Comparison of ENCODE assay signal across 22 cellular contexts in the genomic region with DNA sequence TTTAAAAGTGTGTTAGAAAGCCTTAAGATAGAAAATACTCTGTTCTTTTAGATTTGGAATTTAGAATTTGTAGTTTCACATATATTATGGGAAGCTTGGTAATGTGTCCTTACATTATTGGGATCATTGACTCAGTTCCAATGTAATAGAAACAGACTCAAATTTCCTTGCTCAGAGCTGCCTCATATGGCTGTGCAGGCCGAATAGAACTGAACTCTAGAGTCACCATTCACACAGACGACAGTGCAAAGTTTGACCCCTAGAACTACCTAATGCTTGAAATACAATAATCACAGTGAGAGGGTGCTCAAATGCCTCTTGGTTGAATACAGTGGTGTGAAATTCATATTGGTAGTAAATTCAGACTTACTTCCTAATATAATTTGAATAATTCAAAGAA.
"Had no signal": no experiment of that assay in that cellular context is flagged by ENCODE, and none has a peak within 500 bp of the region (broad histone marks: within the 10 kb centered on the region; RNA-seq: fewer than 3 reads in every experiment).

No MANE protein-coding gene starts in this region.

- FAIRE-seq: keratinocyte had no signal

- H3K27me3 ChIP-seq: adrenal gland, ascending aorta, brain microvascular endothelial cell, foreskin keratinocyte, testis had no signal

- DNase-seq: activated naive CD4-positive, alpha-beta T cell; activated T-cell treated with anti-CD3 and anti-CD28 coated beads, Interleukin-2, amount 50 U/mL, for 1 hour; adrenal gland; brain microvascular endothelial cell; caudate nucleus; effector memory CD4-positive, alpha-beta T cell; foreskin keratinocyte; left colon; naive thymus-derived CD8-positive, alpha-beta T cell; posterior cingulate gyrus; stimulated activated CD4-positive, alpha-beta T cell treated with anti-CD3 and anti-CD28 coated beads, Interleukin-4, amount 100 ng/mL, for 1 hour; stimulated activated naive CD4-positive, alpha-beta T cell; T-cell; testis had no signal

- H3K9me3 Mint-ChIP-seq: activated T-helper 17 cell treated with anti-CD3 and anti-CD28 coated beads, Interleukin-2, amount 50 U/mL, for 72 hours; naive thymus-derived CD8-positive, alpha-beta T cell; T-cell had no signal

- H3K4me1 Mint-ChIP-seq: activated T-helper 17 cell treated with anti-CD3 and anti-CD28 coated beads, Interleukin-2, amount 50 U/mL, for 72 hours; naive thymus-derived CD8-positive, alpha-beta T cell; T-cell had no signal

- ATAC-seq: activated T-helper 17 cell treated with anti-CD3 and anti-CD28 coated beads, Interleukin-2, amount 50 U/mL, for 72 hours; foreskin keratinocyte; left colon; naive thymus-derived CD8-positive, alpha-beta T cell; sciatic nerve; T-cell; WTC11 had no signal

- H3K9me3 ChIP-seq: adrenal gland, ascending aorta, testis had no signal

- H3K4me1 ChIP-seq: ascending aorta, testis had no signal

- H3K4me3 Mint-ChIP-seq: activated naive CD8-positive, alpha-beta T cell; activated T-helper 17 cell treated with anti-CD3 and anti-CD28 coated beads, Interleukin-2, amount 50 U/mL, for 72 hours; naive thymus-derived CD8-positive, alpha-beta T cell; T-cell; type B pancreatic cell; WTC11 had no signal

- H3K4me3 ChIP-seq: adrenal gland, ascending aorta, lung, testis had no signal

- H3K36me3 ChIP-seq: adrenal gland, ascending aorta, brain microvascular endothelial cell had no signal

- H3K27ac Mint-ChIP-seq: activated naive CD8-positive, alpha-beta T cell; activated T-helper 17 cell treated with anti-CD3 and anti-CD28 coated beads, Interleukin-2, amount 50 U/mL, for 72 hours; naive thymus-derived CD8-positive, alpha-beta T cell; T-cell; type B pancreatic cell; WTC11 had no signal

- H3K36me3 Mint-ChIP-seq: activated naive CD8-positive, alpha-beta T cell; T-cell; type B pancreatic cell; WTC11 had no signal

- H3K27me3 Mint-ChIP-seq: activated T-helper 17 cell treated with anti-CD3 and anti-CD28 coated beads, Interleukin-2, amount 50 U/mL, for 72 hours; T-cell; type B pancreatic cell had no signal

- H3K27ac ChIP-seq: adrenal gland, ascending aorta, brain microvascular endothelial cell, foreskin keratinocyte, testis had no signal
